Comparison of ENCODE assay signal across 8 cellular contexts in genomic region chr21:33374080-33374873, GRCh38. TPM values are rescaled to one million over a fixed set of nuclear protein-coding genes. Genes with fewer than 3 reads are reported as not detected.
DNase-seq lines count a peak whose midpoint lies in the region; ATAC-seq and TF ChIP-seq lines count a peak whose summit lies in the region.

No MANE protein-coding gene starts in this region.

- H3K9me3 ChIP-seq in adipocyte (ENCODE audit: control insufficient read depth, low read length) = peaks cover 8% of the 10 kb centered on the region
- H3K9me3 ChIP-seq in right atrium auricular region = no peaks in the 10 kb centered on the region

- H3K27ac ChIP-seq in right atrium auricular region = no peak overlapping the region

- peak; percentile 48 for ATAC-seq in HG03378 (IDR thresholded peaks at IDR 0.05; ENCODE audit: unreplicated experiment)
- ATAC-seq in HG03039 (IDR thresholded peaks at IDR 0.05; ENCODE audit: unreplicated experiment) = no peak

- DNase-seq in GF-D8 (lab: John Stamatoyannopoulos, UW) = peak; percentile 88
- DNase-seq in RPMI7951 (ENCODE audit: low read depth) = peak; percentile 49
- peak; percentile 74 for DNase-seq in adipocyte (ENCODE audit: low read depth)
- DNase-seq in right atrium auricular region (ENCODE audit: low spot score) = no peak
- peak; percentile 59 for DNase-seq in stimulated activated CD4-positive, alpha-beta T cell treated with anti-CD3 and anti-CD28 coated beads, Interleukin-4, amount 100 ng/mL, for 24 hours
- no peak for DNase-seq in NCI-H2227 treated with DMSO at 0.1 percent for 48 hours (lab: John Stamatoyannopoulos, UW)

- no peaks in the 10 kb centered on the region for H3K27me3 ChIP-seq in adipocyte (replicated peaks; ENCODE audit: control insufficient read depth, insufficient read depth, low read length)
- H3K27me3 ChIP-seq in right atrium auricular region = no peaks in the 10 kb centered on the region

- H3K36me3 ChIP-seq in adipocyte (ENCODE audit: control insufficient read depth, insufficient read depth, low read length, severe bottlenecking) (no peaks in the 10 kb centered on the region), right atrium auricular region (no peaks in the 10 kb centered on the region)

- H3K9ac ChIP-seq in adipocyte (ENCODE audit: low read length) = peak overlapping the region; percentile 1

- H3K4me1 ChIP-seq in adipocyte (ENCODE audit: control insufficient read depth, insufficient read depth, low read length) (peaks cover 20% of the 10 kb centered on the region), right atrium auricular region (no peaks in the 10 kb centered on the region)

- peak; percentile 46 to 76 for TF ChIP-seq CTCF in right atrium auricular region (IDR thresholded peaks at IDR 0.05)

- H3K4me3 ChIP-seq in adipocyte (ENCODE audit: low read length) (peak overlapping the region; percentile 18), right atrium auricular region (no peak overlapping the region)

RNA-seq across cellular contexts. Expression of gene IFNGR2, which starts 28.9 kb away (rescaled TPM):
- total RNA-seq in RPMI7951 (2014; rRNA removed; shearing (Covaris generic)) = 55.3 and 78.7 TPM in 2 replicates
- 10 to 100 TPM; 40.2 to 47.3 TPM for total RNA-seq in right atrium auricular region

RNA-seq across cellular contexts. Expression of gene IFNAR1, which starts 49.5 kb away (rescaled TPM):
- 16.7 and 19.3 TPM in 2 replicates for total RNA-seq in RPMI7951 (2014; rRNA removed; shearing (Covaris generic))
- 10 to 100 TPM; 20.0 to 24.6 TPM for total RNA-seq in right atrium auricular region

Comparison
In these comparisons a context has a peak if more than half of its experiments do, and no peak if none do; other contexts are left out.
1. DNase-seq: peak in GF-D8 (single experiment), RPMI7951 (single experiment), adipocyte (single experiment) and stimulated activated CD4-positive, alpha-beta T cell treated with anti-CD3 and anti-CD28 coated beads, Interleukin-4, amount 100 ng/mL, for 24 hours (single experiment); none in right atrium auricular region (single experiment) and NCI-H2227 treated with DMSO at 0.1 percent for 48 hours (single experiment).